7 cellular contexts compared by ENCODE assay signal in the genomic region with DNA sequence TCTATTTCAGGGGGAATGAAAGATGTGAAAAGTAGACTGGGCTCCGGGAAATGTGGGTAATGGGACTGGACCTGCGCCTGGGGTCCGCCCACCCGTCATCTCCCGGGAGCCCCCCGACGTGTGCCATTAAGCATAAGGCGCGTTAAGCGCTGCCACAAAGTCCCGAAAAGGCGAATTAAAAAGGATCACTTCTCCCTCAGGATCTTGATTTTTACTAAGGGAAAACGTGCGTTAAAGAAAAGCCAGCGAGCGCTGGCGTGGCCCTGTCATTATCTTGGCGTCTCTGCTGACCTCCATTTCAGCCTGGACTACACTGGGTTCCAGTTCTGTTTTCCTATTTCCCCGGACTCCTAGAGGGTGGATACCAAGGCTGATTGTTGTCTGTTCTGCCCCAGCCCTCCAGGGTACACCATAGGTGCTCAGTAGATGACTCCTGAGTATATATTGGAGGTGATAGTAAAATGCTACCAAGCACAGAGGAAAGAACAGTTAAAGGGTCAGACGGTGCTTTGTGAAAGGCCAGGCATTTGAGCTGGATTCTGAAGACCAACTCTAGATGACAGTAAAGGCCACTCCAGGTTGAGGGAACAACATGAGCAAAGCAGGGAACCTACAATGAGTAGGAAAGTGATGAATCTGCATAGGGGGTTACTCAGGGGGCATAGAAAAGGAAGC.
DNase-seq lines count a peak whose midpoint lies in the region; ATAC-seq, FAIRE-seq and TF ChIP-seq lines count a peak whose summit lies in the region.

No MANE protein-coding gene starts in this region.

- no peaks in the 10 kb centered on the region for H3K79me2 ChIP-seq in K562 (ENCODE audit: control insufficient read depth, insufficient read depth, low read length)

- H3K27ac ChIP-seq in K562 (ENCODE audit: extremely low read depth, low read depth, low read length) (peak overlapping the region; percentile 64), gastrocnemius medialis (peak overlapping the region; percentile 83 to 99 (median 86))

- in situ Hi-C loops in K562 (cut with MboI) (no loop called here), gastrocnemius medialis (cut with MboI; ENCODE audit: low sequenced_read_pairs in 4 of 4) (loop anchor here in 3 of 4 donors (10.0 kb wide), 5 partner anchors 77 to 337 kb away; partner anchors contain the start of gene ARID1B (in 1 of the 3))

- H2AFZ ChIP-seq in K562 (ENCODE audit: low read depth, low read length): peak overlapping the region; percentile 98

- CTCF ChIA-PET in K562 (lab: Yijun Ruan, JAX; ENCODE audit: low intra/inter-chr PET ratio): interaction anchor here (0.6 kb wide), 1 partner anchor 62 kb away, joined by 3 read pairs; no protein-coding TSS in a partner anchor

- intact Hi-C loops in K562 (cut with micrococcal nuclease): loop anchor here (2.0 to 10.0 kb wide), 6 partner anchors 31 to 1373 kb away; partner anchors contain the start of gene TFB1M
- intact Hi-C loops in gastrocnemius medialis (cut with DNase I; ENCODE audit: low total_unique reads): loop anchor here (1.0 to 10.0 kb wide), 7 partner anchors 32 to 499 kb away; partner anchors contain the start of gene ARID1B

- BruUV-seq in K562 (replicated peaks; lab: Mats Ljungman, UMichigan): TSS peak; percentile 84

- H3K4me1 ChIP-seq in K562 (replicated peaks in 1 of 2; ENCODE audit: control insufficient read depth in 2 of 2, insufficient read depth in 2 of 2, low read length in 2 of 2) (peaks cover 7 to 16% of the 10 kb centered on the region in 2 experiments; a peak in 4 of 5 replicates), gastrocnemius medialis (peaks cover 7 to 13% of the 10 kb centered on the region in 2 donors)

- H3K27me3 ChIP-seq in K562 (ENCODE audit: control insufficient read depth in 2 of 2, insufficient read depth in 2 of 2, low read length in 2 of 2) (no peaks in the 10 kb centered on the region), gastrocnemius medialis (no peaks in the 10 kb centered on the region)

- peak overlapping the region; percentile 82 for H3K4me2 ChIP-seq in K562 (ENCODE audit: insufficient read depth, low read length)

- H3K9ac ChIP-seq in K562 (ENCODE audit: insufficient read depth in 1 of 2, low read depth in 2 of 2, low read length in 2 of 2): peak overlapping the region; percentile 75 to 92

- no peaks in the 10 kb centered on the region for H4K20me1 ChIP-seq in K562 (replicated peaks; ENCODE audit: control insufficient read depth, insufficient read depth, low read length)

- FAIRE-seq in GM12891 (lab: Jason Lieb, UNC): peak; percentile 41
- FAIRE-seq in K562 (lab: Jason Lieb, UNC): peak; percentile 82

- peak overlapping the region; percentile 63 for H3K4me3 ChIP-seq in K562
- peak overlapping the region; percentile 72 for H3K4me3 ChIP-seq in iPS-11a (ENCODE audit: low read depth, low read length)
- H3K4me3 ChIP-seq in gastrocnemius medialis: peak overlapping the region; percentile 71 to 91 (median 83)

- H3K9me3 ChIP-seq in K562 (replicated peaks; ENCODE audit: control insufficient read depth, insufficient read depth, low read depth, low read length) (no peaks in the 10 kb centered on the region), gastrocnemius medialis (no peaks in the 10 kb centered on the region)

- no peaks in the 10 kb centered on the region for H3K9me1 ChIP-seq in K562 (ENCODE audit: control insufficient read depth, insufficient read depth, low read length)

- no peak for TF ChIP-seq RAD21 in K562 (CRISPR knock-in tag; conservative IDR thresholded peaks at IDR 0.05 in 1 of 2, IDR thresholded peaks at IDR 0.05 in 1 of 2)

- POLR2A ChIA-PET in K562 (lab: Yijun Ruan, JAX): interaction anchor here (0.5 to 1.0 kb wide), 4 partner anchors 8 to 98 kb away, joined by 3 read pairs; no protein-coding TSS in a partner anchor

- H3K36me3 ChIP-seq in K562 (ENCODE audit: control insufficient read depth, insufficient read depth, low read length) (no peaks in the 10 kb centered on the region), gastrocnemius medialis (no peaks in the 10 kb centered on the region)

- no peak for TF ChIP-seq EP300 in K562 (IDR thresholded peaks at IDR 0.05; ENCODE audit: low read length)

- 10% methylated on average over 20 of the region's 20 CpGs for WGBS in K562 (ENCODE audit: insufficient coverage, low coverage, missing lambda C conversion rate)

- ATAC-seq in K562: peak; percentile 86
- ATAC-seq in gastrocnemius medialis: peak in 1 of 2 donors; percentile 20

- TF ChIP-seq POLR2A in GM12891 (IDR thresholded peaks at IDR 0.05; ENCODE audit: low read depth, low read length) (no peak; the same call in 1 of the 2 replicates), K562 (conservative IDR thresholded peaks at IDR 0.05) (no peak; the same call in 1 of the 2 replicates), gastrocnemius medialis (IDR thresholded peaks at IDR 0.05) (no peak)

- DNase-seq in GM12891 (ENCODE audit: insufficient read length, low spot score) (no peak), NCI-H146 (lab: John Stamatoyannopoulos, UW) (peak; percentile 79), K562 (ENCODE audit: extremely low read depth in 1 of 4, low spot score in 3 of 4) (peak; percentile 74 to 83 (median 76)), gastrocnemius medialis (peak in 1 of 2 donors; percentile 14), LoVo (ENCODE audit: low spot score) (no peak), NCI-H2081 treated with DMSO at 0.1 percent for 48 hours (lab: John Stamatoyannopoulos, UW) (no peak)

- TF ChIP-seq CTCF in K562 (IDR thresholded peaks at IDR 0.05 in 2 of 3, conservative IDR thresholded peaks at IDR 0.05 in 1 of 3; ENCODE audit: insufficient read depth in 2 of 3, low read depth in 1 of 3, low read length in 3 of 3): no peak
- TF ChIP-seq CTCF in gastrocnemius medialis (IDR thresholded peaks at IDR 0.05 in 4 of 5, conservative IDR thresholded peaks at IDR 0.05 in 1 of 5): no peak

TF ChIP-seq in GM12891, 5 proteins besides CTCF, POLR2A, EP300 and RAD21:
- TF ChIP-seq PAX5 (IDR thresholded peaks at IDR 0.05; ENCODE audit: insufficient read depth, low read length, severe bottlenecking) (no peak), TAF1 (IDR thresholded peaks at IDR 0.05; ENCODE audit: low read depth, low read length) (no peak), POLR2AphosphoS5 (IDR thresholded peaks at IDR 0.05; ENCODE audit: low read depth, low read length) (no peak; the same call in 1 of the 2 replicates), POU2F2 (IDR thresholded peaks at IDR 0.05; ENCODE audit: low read depth, low read length) (no peak), SPI1 (IDR thresholded peaks at IDR 0.05; ENCODE audit: low read depth, low read length) (no peak)

TF ChIP-seq in K562, 482 proteins besides CTCF, POLR2A, EP300 and RAD21 (continues in another document):
- TF ChIP-seq KLF1 (tag; IDR thresholded peaks at IDR 0.05) (no peak), ZBTB7A (IDR thresholded peaks at IDR 0.05; ENCODE audit: borderline replicate concordance, control insufficient read depth, low read depth, low read length) (no peak; the same call in 1 of the 2 replicates), YY1 (IDR thresholded peaks at IDR 0.05; ENCODE audit: borderline replicate concordance in 1 of 3, control insufficient read depth in 1 of 3, extremely low read depth in 1 of 3, insufficient read depth in 3 of 3, insufficient read length in 1 of 3, insufficient replicate concordance in 2 of 3, low read depth in 1 of 3, low read length in 2 of 3) (peak in 1 of 3 experiments; percentile 30)
- TF ChIP-seq, protein P1, sequence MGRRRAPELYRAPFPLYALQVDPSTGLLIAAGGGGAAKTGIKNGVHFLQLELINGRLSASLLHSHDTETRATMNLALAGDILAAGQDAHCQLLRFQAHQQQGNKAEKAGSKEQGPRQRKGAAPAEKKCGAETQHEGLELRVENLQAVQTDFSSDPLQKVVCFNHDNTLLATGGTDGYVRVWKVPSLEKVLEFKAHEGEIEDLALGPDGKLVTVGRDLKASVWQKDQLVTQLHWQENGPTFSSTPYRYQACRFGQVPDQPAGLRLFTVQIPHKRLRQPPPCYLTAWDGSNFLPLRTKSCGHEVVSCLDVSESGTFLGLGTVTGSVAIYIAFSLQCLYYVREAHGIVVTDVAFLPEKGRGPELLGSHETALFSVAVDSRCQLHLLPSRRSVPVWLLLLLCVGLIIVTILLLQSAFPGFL (CRISPR knock-in tag; IDR thresholded peaks at IDR 0.05): no peak
- TF ChIP-seq, protein P2, sequence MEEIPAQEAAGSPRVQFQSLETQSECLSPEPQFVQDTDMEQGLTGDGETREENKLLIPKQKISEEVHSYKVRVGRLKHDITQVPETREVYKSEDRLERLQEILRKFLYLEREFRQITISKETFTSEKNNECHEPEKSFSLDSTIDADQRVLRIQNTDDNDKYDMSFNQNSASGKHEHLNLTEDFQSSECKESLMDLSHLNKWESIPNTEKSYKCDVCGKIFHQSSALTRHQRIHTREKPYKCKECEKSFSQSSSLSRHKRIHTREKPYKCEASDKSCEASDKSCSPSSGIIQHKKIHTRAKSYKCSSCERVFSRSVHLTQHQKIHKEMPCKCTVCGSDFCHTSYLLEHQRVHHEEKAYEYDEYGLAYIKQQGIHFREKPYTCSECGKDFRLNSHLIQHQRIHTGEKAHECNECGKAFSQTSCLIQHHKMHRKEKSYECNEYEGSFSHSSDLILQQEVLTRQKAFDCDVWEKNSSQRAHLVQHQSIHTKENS (CRISPR knock-in tag; IDR thresholded peaks at IDR 0.05): no peak
- TF ChIP-seq, protein P3, sequence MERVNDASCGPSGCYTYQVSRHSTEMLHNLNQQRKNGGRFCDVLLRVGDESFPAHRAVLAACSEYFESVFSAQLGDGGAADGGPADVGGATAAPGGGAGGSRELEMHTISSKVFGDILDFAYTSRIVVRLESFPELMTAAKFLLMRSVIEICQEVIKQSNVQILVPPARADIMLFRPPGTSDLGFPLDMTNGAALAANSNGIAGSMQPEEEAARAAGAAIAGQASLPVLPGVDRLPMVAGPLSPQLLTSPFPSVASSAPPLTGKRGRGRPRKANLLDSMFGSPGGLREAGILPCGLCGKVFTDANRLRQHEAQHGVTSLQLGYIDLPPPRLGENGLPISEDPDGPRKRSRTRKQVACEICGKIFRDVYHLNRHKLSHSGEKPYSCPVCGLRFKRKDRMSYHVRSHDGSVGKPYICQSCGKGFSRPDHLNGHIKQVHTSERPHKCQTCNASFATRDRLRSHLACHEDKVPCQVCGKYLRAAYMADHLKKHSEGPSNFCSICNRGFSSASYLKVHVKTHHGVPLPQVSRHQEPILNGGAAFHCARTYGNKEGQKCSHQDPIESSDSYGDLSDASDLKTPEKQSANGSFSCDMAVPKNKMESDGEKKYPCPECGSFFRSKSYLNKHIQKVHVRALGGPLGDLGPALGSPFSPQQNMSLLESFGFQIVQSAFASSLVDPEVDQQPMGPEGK (CRISPR knock-in tag; IDR thresholded peaks at IDR 0.05; ENCODE audit: borderline replicate concordance): no peak

Comparison
In these comparisons a context has a peak if more than half of its experiments do, and no peak if none do; other contexts are left out.
1. DNase-seq: peak in NCI-H146 (single experiment) and K562 (4 of 4); none in GM12891 (single experiment), LoVo (single experiment) and NCI-H2081 treated with DMSO at 0.1 percent for 48 hours (single experiment).
2. Peak in every context shown above with its lines, with median percentiles within 50 percentile points of each other: H3K4me3 ChIP-seq.